ENCODE assay signal across 27 cellular contexts in the genomic region with DNA sequence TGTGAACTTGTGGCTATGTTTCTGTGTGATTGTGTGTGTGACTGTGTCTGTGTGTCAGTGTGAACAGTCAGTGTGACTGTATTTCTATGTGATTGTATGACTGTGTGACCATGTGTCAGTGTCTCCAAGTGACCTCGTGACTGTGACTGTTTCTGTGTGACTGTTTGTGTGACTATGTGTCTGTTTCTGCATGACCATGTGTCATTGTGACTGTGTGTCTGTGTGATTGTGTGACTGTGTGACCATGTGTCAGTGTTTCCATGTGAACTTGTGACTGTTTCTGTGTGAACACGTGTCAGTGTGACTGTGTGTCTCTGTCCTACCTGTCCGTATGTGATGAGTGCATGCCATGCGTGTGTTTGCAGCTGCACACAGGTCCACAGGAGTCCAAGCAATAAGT. TPM values are rescaled to one million over a fixed set of nuclear protein-coding genes. Genes with fewer than 3 reads are reported as not detected.
"Had no signal": no experiment of that assay in that cellular context is flagged by ENCODE, and none has a peak within 500 bp of the region (broad histone marks: within the 10 kb centered on the region; RNA-seq: fewer than 3 reads in every experiment).

No MANE protein-coding gene starts in this region.

- H3K9me3 Mint-ChIP-seq: activated B cell treated with CpG ODN at 0.5 μM for 24 hours; activated naive CD4-positive, alpha-beta T cell treated with anti-CD3 and anti-CD28 coated beads for 36 hours; endodermal cell; natural killer cell; stimulated activated naive B cell treated with anti-CD40 and anti-IgM and Interleukin-4, amounts not matched to agents 10 μg/mL and 1 μg/mL and 100 μg/mL, for 72 hours had no signal

- H3K27ac Mint-ChIP-seq: activated B cell treated with CpG ODN at 0.5 μM for 24 hours; activated CD8-positive, alpha-beta memory T cell treated with anti-CD3 and anti-CD28 coated beads, Interleukin-2, amount 10 ng/mL, durations not matched to agents 7 days and 5 days; activated CD8-positive, alpha-beta T cell treated with anti-CD3 and anti-CD28 coated beads, Interleukin-2, amount 10 ng/mL, durations not matched to agents 7 days and 5 days; activated naive CD4-positive, alpha-beta T cell treated with anti-CD3 and anti-CD28 coated beads for 36 hours; activated naive CD8-positive, alpha-beta T cell treated with anti-CD3 and anti-CD28 coated beads, Interleukin-2, amount 10 ng/mL, durations not matched to agents 7 days and 5 days; activated T-cell treated with anti-CD3 and anti-CD28 coated beads, Interleukin-2, amount 50 U/mL, for 72 hours; endodermal cell; natural killer cell; stimulated activated naive B cell treated with anti-CD40 and anti-IgM and Interleukin-4, amounts not matched to agents 10 μg/mL and 1 μg/mL and 100 μg/mL, for 72 hours had no signal

- H3K27me3 ChIP-seq: ascending aorta, brain microvascular endothelial cell had no signal

- H3K27ac ChIP-seq: ascending aorta, brain microvascular endothelial cell, esophagus muscularis mucosa, foreskin keratinocyte, heart left ventricle, neutrophil, skin epidermis, stomach, suprapubic skin, tibial artery, upper lobe of right lung had no signal

- H3K4me3 ChIP-seq: ascending aorta, esophagus muscularis mucosa, heart left ventricle, skin epidermis, stomach, suprapubic skin, tibial artery, upper lobe of right lung had no signal

- H3K9me3 ChIP-seq: ascending aorta, esophagus muscularis mucosa, heart left ventricle, neutrophil, stomach, suprapubic skin, tibial artery, upper lobe of right lung had no signal

- H3K36me3 ChIP-seq: ascending aorta, brain microvascular endothelial cell, esophagus muscularis mucosa, heart left ventricle, neutrophil, stomach, suprapubic skin, tibial artery, upper lobe of right lung had no signal

- H3K4me3 Mint-ChIP-seq: activated B cell treated with CpG ODN at 0.5 μM for 24 hours; activated CD8-positive, alpha-beta memory T cell treated with anti-CD3 and anti-CD28 coated beads, Interleukin-2, amount 10 ng/mL, durations not matched to agents 7 days and 5 days; activated CD8-positive, alpha-beta T cell treated with anti-CD3 and anti-CD28 coated beads, Interleukin-2, amount 10 ng/mL, durations not matched to agents 7 days and 5 days; activated naive CD4-positive, alpha-beta T cell treated with anti-CD3 and anti-CD28 coated beads for 36 hours; activated naive CD8-positive, alpha-beta T cell treated with anti-CD3 and anti-CD28 coated beads, Interleukin-2, amount 10 ng/mL, durations not matched to agents 7 days and 5 days; activated T-cell treated with anti-CD3 and anti-CD28 coated beads, Interleukin-2, amount 50 U/mL, for 72 hours; endodermal cell; natural killer cell; stimulated activated naive B cell treated with anti-CD40 and anti-IgM and Interleukin-4, amounts not matched to agents 10 μg/mL and 1 μg/mL and 100 μg/mL, for 72 hours had no signal

- H3K36me3 Mint-ChIP-seq: activated CD8-positive, alpha-beta memory T cell treated with anti-CD3 and anti-CD28 coated beads, Interleukin-2, amount 10 ng/mL, durations not matched to agents 7 days and 5 days; activated naive CD8-positive, alpha-beta T cell treated with anti-CD3 and anti-CD28 coated beads, Interleukin-2, amount 10 ng/mL, durations not matched to agents 7 days and 5 days; natural killer cell; stimulated activated naive B cell treated with anti-CD40 and anti-IgM and Interleukin-4, amounts not matched to agents 10 μg/mL and 1 μg/mL and 100 μg/mL, for 72 hours had no signal

- DNase-seq: activated B cell treated with CpG ODN at 0.5 μM for 24 hours; activated CD8-positive, alpha-beta memory T cell treated with anti-CD3 and anti-CD28 coated beads, Interleukin-2, amount 10 ng/mL, durations not matched to agents 7 days and 5 days; activated CD8-positive, alpha-beta T cell treated with anti-CD3 and anti-CD28 coated beads, Interleukin-2, amount 10 ng/mL, durations not matched to agents 7 days and 5 days; activated naive CD4-positive, alpha-beta T cell treated with anti-CD3 and anti-CD28 coated beads for 36 hours; activated naive CD8-positive, alpha-beta T cell treated with anti-CD3 and anti-CD28 coated beads, Interleukin-2, amount 10 ng/mL, durations not matched to agents 7 days and 5 days; activated T-cell treated with anti-CD3 and anti-CD28 coated beads, Interleukin-2, amount 50 U/mL, for 72 hours; brain microvascular endothelial cell; central memory CD4-positive, alpha-beta T cell; foreskin keratinocyte; heart left ventricle; natural killer cell; stimulated activated CD4-positive, alpha-beta T cell treated with anti-CD3 and anti-CD28 coated beads, Interleukin-12 subunit alpha, Interleukin-12 subunit beta, amount 100 ng/mL, for 4 hours; stimulated activated CD4-positive, alpha-beta T cell treated with anti-CD3 and anti-CD28 coated beads, Interleukin-4, amount 100 ng/mL, for 4 hours; stimulated activated CD8-positive, alpha-beta memory T cell treated with anti-CD3 and anti-CD28 coated beads, Interleukin-4, amount 100 ng/mL, for 48 hours; stimulated activated naive B cell treated with anti-CD40 and anti-IgM and Interleukin-4, amounts not matched to agents 10 μg/mL and 1 μg/mL and 100 μg/mL, for 72 hours; stomach; T-helper 2 cell; tibial artery; upper lobe of right lung had no signal

- H3K4me1 Mint-ChIP-seq: activated B cell treated with CpG ODN at 0.5 μM for 24 hours; activated CD8-positive, alpha-beta memory T cell treated with anti-CD3 and anti-CD28 coated beads, Interleukin-2, amount 10 ng/mL, durations not matched to agents 7 days and 5 days; activated naive CD8-positive, alpha-beta T cell treated with anti-CD3 and anti-CD28 coated beads, Interleukin-2, amount 10 ng/mL, durations not matched to agents 7 days and 5 days; natural killer cell; stimulated activated naive B cell treated with anti-CD40 and anti-IgM and Interleukin-4, amounts not matched to agents 10 μg/mL and 1 μg/mL and 100 μg/mL, for 72 hours had no signal

- H3K4me1 ChIP-seq: ascending aorta, esophagus muscularis mucosa, foreskin keratinocyte, heart left ventricle, stomach, tibial artery, upper lobe of right lung had no signal

- ATAC-seq: activated CD8-positive, alpha-beta memory T cell treated with anti-CD3 and anti-CD28 coated beads, Interleukin-2, amount 10 ng/mL, durations not matched to agents 7 days and 5 days; activated CD8-positive, alpha-beta T cell treated with anti-CD3 and anti-CD28 coated beads, Interleukin-2, amount 10 ng/mL, durations not matched to agents 7 days and 5 days; heart left ventricle; natural killer cell; sciatic nerve; stimulated activated naive B cell treated with anti-CD40 and anti-IgM and Interleukin-4, amounts not matched to agents 10 μg/mL and 1 μg/mL and 100 μg/mL, for 72 hours had no signal

RNA-seq across cellular contexts. Expression of a gene that starts 8.8 kb away (rescaled TPM):
- total RNA-seq: activated B cell treated with CpG ODN at 0.5 μM for 24 hours; activated CD8-positive, alpha-beta memory T cell treated with anti-CD3 and anti-CD28 coated beads, Interleukin-2, amount 10 ng/mL, durations not matched to agents 7 days and 5 days; activated CD8-positive, alpha-beta T cell treated with anti-CD3 and anti-CD28 coated beads, Interleukin-2, amount 10 ng/mL, durations not matched to agents 7 days and 5 days; activated naive CD4-positive, alpha-beta T cell treated with anti-CD3 and anti-CD28 coated beads for 36 hours; activated naive CD8-positive, alpha-beta T cell treated with anti-CD3 and anti-CD28 coated beads, Interleukin-2, amount 10 ng/mL, durations not matched to agents 7 days and 5 days; activated T-cell treated with anti-CD3 and anti-CD28 coated beads, Interleukin-2, amount 50 U/mL, for 72 hours; natural killer cell; renal cortical epithelial cell had no signal
